In genomic region chr14:102249041-102249440, GRCh38 we compare ENCODE assay signal across 2 cellular contexts.
A peak's percentile ranks its signal among the peaks of the same experiment; 100 is the strongest.
TF ChIP-seq lines count a peak whose summit lies in the region.

No MANE protein-coding gene starts in this region.

TF ChIP-seq in IMR-90, 13 proteins besides CTCF, POLR2A, EP300 and RAD21:
- no peak for TF ChIP-seq MAZ (IDR thresholded peaks at IDR 0.05; ENCODE audit: borderline replicate concordance, low read depth, low read length)
- no peak for TF ChIP-seq NFE2L2 (IDR thresholded peaks at IDR 0.05; ENCODE audit: low read depth, low read length)
- no peak for TF ChIP-seq USF2 (IDR thresholded peaks at IDR 0.05; ENCODE audit: low read depth, low read length)
- TF ChIP-seq CHD1 (IDR thresholded peaks at IDR 0.05; ENCODE audit: low read depth, low read length): no peak

TF ChIP-seq in K562, 482 proteins besides CTCF, POLR2A, EP300 and RAD21:
- TF ChIP-seq MAX (CRISPR knock-in tag; IDR thresholded peaks at IDR 0.05) (peak; percentile 53), ZNF584 (CRISPR knock-in tag; IDR thresholded peaks at IDR 0.05; ENCODE audit: low read depth) (no peak)
